20 cellular contexts compared by ENCODE assay signal in the genomic region with DNA sequence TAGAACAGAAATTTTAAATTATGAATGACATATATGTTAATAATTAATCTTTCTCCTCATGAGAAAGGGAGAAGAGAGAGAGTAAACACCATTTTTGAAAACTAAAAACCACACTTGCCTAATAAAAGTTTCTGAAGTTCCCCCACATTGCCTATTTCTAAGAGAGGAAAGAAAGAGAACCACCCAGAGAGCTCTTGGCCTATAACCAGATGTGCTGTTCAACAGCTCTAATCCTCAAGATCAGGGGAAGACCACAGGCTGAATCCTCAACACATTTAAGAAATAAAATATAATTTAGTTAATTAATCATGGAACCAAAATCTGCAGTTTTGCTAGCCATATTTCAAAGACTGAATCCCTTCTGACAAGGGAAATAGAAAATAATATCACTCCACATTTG. TPM values are rescaled to one million over a fixed set of nuclear protein-coding genes. Genes with fewer than 3 reads are reported as not detected.
A peak's percentile ranks its signal among the peaks of the same experiment; 100 is the strongest.
DNase-seq lines count a peak whose midpoint lies in the region; ATAC-seq, FAIRE-seq and TF ChIP-seq lines count a peak whose summit lies in the region.
"Had no signal": no experiment of that assay in that cellular context is flagged by ENCODE, and none has a peak within 500 bp of the region (broad histone marks: within the 10 kb centered on the region; RNA-seq: fewer than 3 reads in every experiment).

No MANE protein-coding gene starts in this region.

- intact Hi-C loops in psoas muscle (cut with DNase I), result no loop called here
- intact Hi-C loops in vagina (cut with DNase I), result no loop called here
- intact Hi-C loops in cardiac septum (cut with DNase I), result loop anchor here (10.0 kb wide), 1 partner anchor 49 kb away; no protein-coding TSS in a partner anchor

- ATAC-seq in psoas muscle (no peak), HG02852 (IDR thresholded peaks at IDR 0.05; ENCODE audit: unreplicated experiment) (no peak)
- ATAC-seq in natural killer cell treated with Interleukin-12 subunit alpha and Interleukin-12 subunit beta and Interleukin-15 and Interleukin-18, amount 100 ng/mL, for 72 hours, result no peak
- ATAC-seq: CD8-positive, alpha-beta T cell had no signal

- peaks cover 10% of the 10 kb centered on the region for H3K9me3 Mint-ChIP-seq in HFFc6
- H3K9me3 Mint-ChIP-seq in natural killer cell treated with Interleukin-12 subunit alpha and Interleukin-12 subunit beta and Interleukin-15 and Interleukin-18, amount 100 ng/mL, for 72 hours, result no peaks in the 10 kb centered on the region
- H3K9me3 Mint-ChIP-seq: CD8-positive, alpha-beta T cell had no signal

- no peak for TF ChIP-seq CTCF in HFFc6 (IDR thresholded peaks at IDR 0.05)
- TF ChIP-seq CTCF in psoas muscle (IDR thresholded peaks at IDR 0.05), result no peak
- no peak for TF ChIP-seq CTCF in vagina (IDR thresholded peaks at IDR 0.05)

- no peak for DNase-seq in HFFc6
- DNase-seq in psoas muscle, result no peak
- no peak for DNase-seq in vagina (ENCODE audit: extremely low spot score in 2 of 2)
- no peak for DNase-seq in natural killer cell treated with Interleukin-12 subunit alpha and Interleukin-12 subunit beta and Interleukin-15 and Interleukin-18, amount 100 ng/mL, for 72 hours (ENCODE audit: low spot score)
- no peak for DNase-seq in cardiac septum (ENCODE audit: low spot score)
- DNase-seq: CD8-positive, alpha-beta T cell; Karpas-422; MG63; NCI-H1092 treated with DMSO at 0.1 percent for 48 hours; NCI-H2107; NCI-H226; NCI-H524 treated with DMSO at 0.1 percent for 48 hours; Peyer's patch; Right ventricle myocardium superior had no signal

- H3K27me3 ChIP-seq in psoas muscle (ENCODE audit: insufficient read depth in 3 of 3, low read length in 2 of 3) (peaks cover 0 to 6% (median 0%) of the 10 kb centered on the region in 3 donors), vagina (no peaks in the 10 kb centered on the region)
- H3K27me3 ChIP-seq: BLaER1, MG63, Peyer's patch had no signal

- H3K4me1 ChIP-seq in psoas muscle, result peaks cover 74% of the 10 kb centered on the region
- peaks cover 78% of the 10 kb centered on the region for H3K4me1 ChIP-seq in vagina
- H3K4me1 ChIP-seq: BLaER1, Peyer's patch had no signal

- H3K27ac ChIP-seq in psoas muscle, result peak overlapping the region; percentile 91
- peak overlapping the region; percentile 99 for H3K27ac ChIP-seq in vagina
- H3K27ac ChIP-seq: BLaER1, Peyer's patch had no signal

- peak overlapping the region; percentile 73 for H3K4me3 Mint-ChIP-seq in HFFc6
- no peak overlapping the region for H3K4me3 Mint-ChIP-seq in natural killer cell treated with Interleukin-12 subunit alpha and Interleukin-12 subunit beta and Interleukin-15 and Interleukin-18, amount 100 ng/mL, for 72 hours
- H3K4me3 Mint-ChIP-seq: CD8-positive, alpha-beta T cell had no signal

- H3K27ac Mint-ChIP-seq in HFFc6, result peak overlapping the region; percentile 72
- no peak overlapping the region for H3K27ac Mint-ChIP-seq in natural killer cell treated with Interleukin-12 subunit alpha and Interleukin-12 subunit beta and Interleukin-15 and Interleukin-18, amount 100 ng/mL, for 72 hours
- H3K27ac Mint-ChIP-seq: CD8-positive, alpha-beta T cell had no signal

- H3K9me3 ChIP-seq in psoas muscle (no peaks in the 10 kb centered on the region), vagina (no peaks in the 10 kb centered on the region)
- H3K9me3 ChIP-seq: BLaER1, MG63, Peyer's patch had no signal

- H3K36me3 ChIP-seq in psoas muscle (ENCODE audit: insufficient read depth in 1 of 2, low read depth in 1 of 2) (no peaks in the 10 kb centered on the region), vagina (no peaks in the 10 kb centered on the region)
- H3K36me3 ChIP-seq: BLaER1, MG63, Peyer's patch had no signal

- FAIRE-seq in endometrium (lab: Jason Lieb, UNC), result peak; percentile 86
- FAIRE-seq: GM12892, H54 had no signal

- peaks cover 71% of the 10 kb centered on the region for H3K36me3 Mint-ChIP-seq in HFFc6 (ENCODE audit: low read depth)
- H3K36me3 Mint-ChIP-seq in natural killer cell treated with Interleukin-12 subunit alpha and Interleukin-12 subunit beta and Interleukin-15 and Interleukin-18, amount 100 ng/mL, for 72 hours, result no peaks in the 10 kb centered on the region
- H3K36me3 Mint-ChIP-seq: CD8-positive, alpha-beta T cell had no signal

- peak overlapping the region; percentile 8 for H3K4me3 ChIP-seq in psoas muscle
- no peak overlapping the region for H3K4me3 ChIP-seq in vagina
- H3K4me3 ChIP-seq: BLaER1, MG63, Peyer's patch had no signal

- H3K4me1 Mint-ChIP-seq in HFFc6 (ENCODE audit: low read depth), result peaks cover 93% of the 10 kb centered on the region
- no peaks in the 10 kb centered on the region for H3K4me1 Mint-ChIP-seq in natural killer cell treated with Interleukin-12 subunit alpha and Interleukin-12 subunit beta and Interleukin-15 and Interleukin-18, amount 100 ng/mL, for 72 hours (ENCODE audit: low read depth in 2 of 2)

- no peaks in the 10 kb centered on the region; the same call in 1 of the 2 replicates for H3K27me3 Mint-ChIP-seq in HFFc6 (ENCODE audit: insufficient read depth)
- H3K27me3 Mint-ChIP-seq in natural killer cell treated with Interleukin-12 subunit alpha and Interleukin-12 subunit beta and Interleukin-15 and Interleukin-18, amount 100 ng/mL, for 72 hours, result peaks cover 26 to 63% of the 10 kb centered on the region in 2 donors

- no peak for TF ChIP-seq POLR2A in vagina (IDR thresholded peaks at IDR 0.05)

RNA-seq across cellular contexts. Expression of a gene that starts 11.9 kb away (rescaled TPM):
- 100 to 1,000 TPM; 151 to 310 (median 270) TPM for total RNA-seq in HFFc6 (2021; fragmentation: NEBNext Ultra II Directional; extraction: Animal tissue kit (Norgen Biotek cat#: 25700))
- 100 to 1,000 TPM in 3 of 4 donors, 10 to 100 TPM in 1; 61.4 to 256 (median 116) TPM for total RNA-seq in psoas muscle
- 10 to 100 TPM; 27.7 to 64.1 (median 53.7) TPM for polyA plus RNA-seq in psoas muscle
- total RNA-seq in vagina, result 108 TPM
- not detected for total RNA-seq in natural killer cell treated with Interleukin-12 subunit alpha and Interleukin-12 subunit beta and Interleukin-15 and Interleukin-18, amount 100 ng/mL, for 72 hours
- total RNA-seq in cardiac septum, result 124 TPM
- total RNA-seq: CD8-positive, alpha-beta T cell; HT-29 had no signal

Comparison
In these comparisons a context has a peak if more than half of its experiments do, and no peak if none do; other contexts are left out.
1. RNA of a gene that starts 11.9 kb away (total RNA-seq): 151 to 310 TPM in HFFc6, 124 TPM in cardiac septum (single experiment), 61.4 to 256 TPM in psoas muscle and 108 TPM in vagina (single experiment); not detected in natural killer cell treated with Interleukin-12 subunit alpha and Interleukin-12 subunit beta and Interleukin-15 and Interleukin-18, amount 100 ng/mL, for 72 hours; every median in the first group is over 10 times any median in the second.